12 cellular contexts compared by ENCODE assay signal in the genomic region with DNA sequence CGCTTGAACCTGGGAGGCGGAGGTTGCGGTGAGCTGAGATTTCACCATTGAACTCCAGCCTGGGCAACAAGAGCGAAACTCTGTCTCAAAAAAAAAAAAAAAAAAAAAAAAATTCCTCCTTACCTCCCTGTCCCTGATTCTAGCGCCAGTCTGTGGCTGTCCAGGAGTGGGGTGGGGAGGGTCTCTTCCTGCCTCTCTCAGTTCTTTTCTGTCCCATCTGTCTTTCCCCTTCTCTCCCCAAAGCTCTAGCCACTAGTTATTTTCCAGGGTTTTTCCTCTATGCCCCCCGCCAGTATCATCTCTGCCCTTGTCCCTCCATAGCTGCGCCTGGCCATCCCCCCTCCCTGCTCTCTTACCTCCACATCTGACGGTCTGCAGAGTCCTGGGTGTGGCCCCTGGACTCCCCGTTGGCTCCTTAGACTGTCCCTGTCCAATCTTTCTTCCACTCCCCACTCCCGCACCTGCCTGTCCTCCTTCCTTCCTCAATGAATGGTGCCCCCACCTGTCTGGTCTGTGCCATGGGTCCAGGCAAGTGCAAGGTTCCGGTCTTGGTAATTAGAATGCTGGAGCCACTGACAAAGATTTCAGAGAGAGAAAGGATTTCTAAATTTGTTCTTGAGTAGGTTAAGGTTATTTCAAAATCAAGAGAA. TPM values are rescaled to one million over a fixed set of nuclear protein-coding genes. Genes with fewer than 3 reads are reported as not detected.
DNase-seq lines count a peak whose midpoint lies in the region; ATAC-seq, FAIRE-seq and TF ChIP-seq lines count a peak whose summit lies in the region.
"Had no signal": no experiment of that assay in that cellular context is flagged by ENCODE, and none has a peak within 500 bp of the region (broad histone marks: within the 10 kb centered on the region; RNA-seq: fewer than 3 reads in every experiment).

No MANE protein-coding gene starts in this region.

- peak overlapping the region; percentile 67 to 91 for H3K27ac Mint-ChIP-seq in effector memory CD8-positive, alpha-beta T cell

- H3K79me2 ChIP-seq in MM.1S (ENCODE audit: low read length): peaks cover 50% of the 10 kb centered on the region

- H3K4me3 ChIP-seq in MM.1S (ENCODE audit: low read length) (no peak overlapping the region), pancreas (peak overlapping the region in 1 of 4 donors; percentile 67)

- H3K27me3 ChIP-seq in MM.1S (replicated peaks; ENCODE audit: insufficient read depth, low read length) (no peaks in the 10 kb centered on the region), pancreas (no peaks in the 10 kb centered on the region), foreskin keratinocyte (peaks cover 8% of the 10 kb centered on the region)

- H3K4me1 ChIP-seq in MM.1S (ENCODE audit: low read length) (peaks cover 25% of the 10 kb centered on the region), pancreas (peaks cover 12 to 28% (median 15%) of the 10 kb centered on the region in 3 donors), foreskin keratinocyte (peaks cover 6% of the 10 kb centered on the region)

- peaks cover 7% of the 10 kb centered on the region for H3K36me3 Mint-ChIP-seq in effector memory CD8-positive, alpha-beta T cell (ENCODE audit: insufficient read depth)

- no peaks in the 10 kb centered on the region for H3K9me3 Mint-ChIP-seq in effector memory CD8-positive, alpha-beta T cell

- H3K9me3 ChIP-seq in MM.1S (replicated peaks; ENCODE audit: insufficient read depth, low read length) (no peaks in the 10 kb centered on the region), pancreas (no peaks in the 10 kb centered on the region)

- no peak for ATAC-seq in effector memory CD8-positive, alpha-beta T cell (replicated peaks)
- no peak for ATAC-seq in pancreas
- ATAC-seq in foreskin keratinocyte: no peak
- no peak for ATAC-seq in GM21786 (IDR thresholded peaks at IDR 0.05; ENCODE audit: unreplicated experiment)

- peaks cover 40% of the 10 kb centered on the region for H3F3A ChIP-seq in MM.1S (ENCODE audit: insufficient read depth, low read length)

- no peaks in the 10 kb centered on the region for H4K20me1 ChIP-seq in MM.1S (ENCODE audit: insufficient read depth, low read length)

- 75% methylated on average over 10 of the region's 11 CpGs for WGBS in pancreas, 2 donors

- no peaks in the 10 kb centered on the region for H3K36me3 ChIP-seq in MM.1S (replicated peaks; ENCODE audit: insufficient read depth, low read length)
- no peaks in the 10 kb centered on the region for H3K36me3 ChIP-seq in pancreas

- peak overlapping the region; percentile 99; the same call in 1 of the 2 replicates for H3K4me2 ChIP-seq in MM.1S (ENCODE audit: low read depth, low read length)

- no peak overlapping the region for H3K9ac ChIP-seq in MM.1S (ENCODE audit: low read length)

- H3K4me1 Mint-ChIP-seq in effector memory CD8-positive, alpha-beta T cell (ENCODE audit: low read depth in 2 of 2): peaks cover 29 to 33% of the 10 kb centered on the region in 2 donors

- no peak for FAIRE-seq in pancreas (lab: Jason Lieb, UNC)

- no peak overlapping the region for H2AFZ ChIP-seq in MM.1S (ENCODE audit: low read length)

- TF ChIP-seq CTCF in GM10266 (IDR thresholded peaks at IDR 0.05; ENCODE audit: control insufficient read depth, insufficient read depth, low read depth, missing control alignments) (no peak), MM.1S (IDR thresholded peaks at IDR 0.05; ENCODE audit: low read length) (no peak; the same call in 1 of the 2 replicates), pancreas (IDR thresholded peaks at IDR 0.05) (no peak), foreskin keratinocyte (conservative IDR thresholded peaks at IDR 0.05) (no peak)

- H3K27ac ChIP-seq in MM.1S (ENCODE audit: low read length): no peak overlapping the region; the same call in 1 of the 2 replicates
- peak overlapping the region; percentile 8 to 94 (median 91) for H3K27ac ChIP-seq in pancreas
- no peak overlapping the region for H3K27ac ChIP-seq in foreskin keratinocyte
- H3K27ac ChIP-seq: SK-N-MC had no signal

- peak overlapping the region; percentile 91 to 93 for H3K4me3 Mint-ChIP-seq in effector memory CD8-positive, alpha-beta T cell

- H3K9me2 ChIP-seq in MM.1S (replicated peaks; ENCODE audit: insufficient read depth, low read length): no peaks in the 10 kb centered on the region

- no peaks in the 10 kb centered on the region for H3K27me3 Mint-ChIP-seq in effector memory CD8-positive, alpha-beta T cell

- intact Hi-C loops in pancreas (cut with DNase I): no loop called here

- DNase-seq in GM10266 (ENCODE audit: extremely low spot score) (peak; percentile 29), MM.1S (no peak), pancreas (peak in 2 of 6 donors; percentile 20 to 38), foreskin keratinocyte (no peak), retina (no peak)
- DNase-seq in effector memory CD8-positive, alpha-beta T cell: no peak
- DNase-seq: activated effector memory CD4-positive, alpha-beta T cell treated with anti-CD3 and anti-CD28 coated beads, Interleukin-2, amount 50 U/mL, for 16 hours; NCI-H1417 treated with DMSO at 0.1 percent for 48 hours had no signal

RNA-seq across cellular contexts. Expression of gene TMEM63A, which starts 1.6 kb away (rescaled TPM):
- total RNA-seq in pancreas: 100 to 1,000 TPM in 1 of 6 donors, 10 to 100 TPM in 5; 56.3 to 124 (median 76.4) TPM
- 100 to 1,000 TPM in 1 of 2 donors, 10 to 100 TPM in 1; 88.9 to 185 TPM for polyA plus RNA-seq in pancreas
- total RNA-seq in foreskin keratinocyte: 12.0 and 13.5 TPM in 2 replicates
- 9.3 and 9.4 TPM in 2 replicates for polyA plus RNA-seq in foreskin keratinocyte

RNA-seq across cellular contexts. Expression of gene LEFTY1, which starts 5.2 kb away (rescaled TPM):
- total RNA-seq in pancreas: 100 to 1,000 TPM in 1 of 6 donors, 10 to 100 TPM in 4, 1 to 10 TPM in 1; 4.1 to 146 (median 55.9) TPM
- polyA plus RNA-seq in pancreas: 10 to 100 TPM in 1 of 2 donors, 1 to 10 TPM in 1; 8.4 to 57.6 TPM
- total RNA-seq in foreskin keratinocyte: not detected in 2 replicates
- polyA plus RNA-seq in foreskin keratinocyte: not detected in 2 replicates
- total RNA-seq: fibroblast of lung, lung microvascular endothelial cell had no signal
- polyA plus RNA-seq: fibroblast of lung had no signal

RNA-seq across cellular contexts. Expression of gene PYCR2, which starts 40.3 kb away (rescaled TPM):
- total RNA-seq in pancreas (10 to 100 TPM; 21.3 to 38.4 (median 30.5) TPM), foreskin keratinocyte (51.2 and 51.3 TPM in 2 replicates)
- polyA plus RNA-seq in pancreas (10 to 100 TPM; 69.2 to 88.9 TPM), foreskin keratinocyte (56.8 and 68.5 TPM in 2 replicates)

RNA-seq across cellular contexts. Expression of gene LEFTY2, which starts 57.3 kb away (rescaled TPM):
- total RNA-seq in pancreas: 10 to 100 TPM in 1 of 6 donors, under 1 TPM in 1, not detected in 4; 0.09 to 16.3 TPM
- 1 to 10 TPM in 1 of 2 donors, under 1 TPM in 1; 0.07 to 1.4 TPM for polyA plus RNA-seq in pancreas
- total RNA-seq in foreskin keratinocyte: not detected in 2 replicates
- not detected in 2 replicates for polyA plus RNA-seq in foreskin keratinocyte
- total RNA-seq: fibroblast of lung, lung microvascular endothelial cell had no signal
- polyA plus RNA-seq: fibroblast of lung had no signal

Comparison
In these comparisons a context has a peak if more than half of its experiments do, and no peak if none do; other contexts are left out.
1. H3K27ac ChIP-seq: peak in pancreas (4 of 4); none in MM.1S (single experiment) and foreskin keratinocyte (single experiment).